Comparison of ENCODE assay signal across 16 cellular contexts in genomic region chr2:9201185-9201891, GRCh38. TPM values are rescaled to one million over a fixed set of nuclear protein-coding genes. Genes with fewer than 3 reads are reported as not detected.
A peak's percentile ranks its signal among the peaks of the same experiment; 100 is the strongest.
DNase-seq lines count a peak whose midpoint lies in the region; ATAC-seq and TF ChIP-seq lines count a peak whose summit lies in the region.
"Had no signal": no experiment of that assay in that cellular context is flagged by ENCODE, and none has a peak within 500 bp of the region (broad histone marks: within the 10 kb centered on the region; RNA-seq: fewer than 3 reads in every experiment).

No MANE protein-coding gene starts in this region.

- peaks cover 6% of the 10 kb centered on the region for H3K27me3 Mint-ChIP-seq in nephron progenitor cell (ENCODE audit: low read depth, poor library complexity)

- no peak overlapping the region for H3K4me3 Mint-ChIP-seq in nephron progenitor cell

- DNase-seq in right cardiac atrium (no peak), cardiac septum (ENCODE audit: low spot score) (no peak), amniotic epithelial cell (ENCODE audit: low read depth) (peak; percentile 83), hepatic stellate cell (ENCODE audit: low spot score) (peak; percentile 81), ureter (ENCODE audit: low spot score) (peak; percentile 24), nephron progenitor cell (no peak), NCI-H524 (lab: John Stamatoyannopoulos, UW) (no peak)
- DNase-seq: DMS79 treated with DMSO at 0.1 percent for 48 hours; effector CD4-positive, alpha-beta T cell; NCI-H1436; NCI-H82; nucleus accumbens; stimulated activated CD4-positive, alpha-beta T cell treated with anti-CD3 and anti-CD28 coated beads, Interleukin-15, amount 100 ng/mL, for 24 hours had no signal

- no peaks in the 10 kb centered on the region for H3K9me3 ChIP-seq in right cardiac atrium (ENCODE audit: control insufficient read depth, low read length)
- H3K9me3 ChIP-seq: adrenal gland, vagina had no signal

- peaks cover 41% of the 10 kb centered on the region for H3K4me1 Mint-ChIP-seq in nephron progenitor cell

- H3K4me3 ChIP-seq in right cardiac atrium (ENCODE audit: low read length), result no peak overlapping the region
- H3K4me3 ChIP-seq: adrenal gland, vagina had no signal

- H3K4me1 ChIP-seq in right cardiac atrium (ENCODE audit: control insufficient read depth, insufficient read depth, low read length), result no peaks in the 10 kb centered on the region
- H3K4me1 ChIP-seq: adrenal gland had no signal

- no peak for TF ChIP-seq CTCF in nephron progenitor cell (IDR thresholded peaks at IDR 0.05)

- intact Hi-C loops in right cardiac atrium (cut with DNase I), result loop anchor here in 3 of 4 donors (10.0 kb wide), 5 partner anchors 47 to 143 kb away; no protein-coding TSS in a partner anchor
- intact Hi-C loops in cardiac septum (cut with DNase I), result no loop called here

- H3K27me3 ChIP-seq in right cardiac atrium (ENCODE audit: control insufficient read depth, insufficient read depth), result no peaks in the 10 kb centered on the region
- H3K27me3 ChIP-seq: adrenal gland, vagina had no signal

- 54% methylated on average over 5 of the region's 5 CpGs for WGBS in right cardiac atrium

- peak; percentile 82 to 87 for ATAC-seq in right cardiac atrium
- ATAC-seq in HG02938 (IDR thresholded peaks at IDR 0.05; ENCODE audit: unreplicated experiment), result no peak

- H3K27ac ChIP-seq in right cardiac atrium (ENCODE audit: low read length), result no peak overlapping the region
- H3K27ac ChIP-seq: vagina had no signal

- peaks cover 8% of the 10 kb centered on the region for H3K9me3 Mint-ChIP-seq in nephron progenitor cell

- H3K36me3 Mint-ChIP-seq in nephron progenitor cell (ENCODE audit: low read depth), result no peaks in the 10 kb centered on the region

- H3K27ac Mint-ChIP-seq in nephron progenitor cell, result no peak overlapping the region

RNA-seq across cellular contexts. Expression of gene ASAP2, which starts 5.3 kb away (rescaled TPM):
- 10 to 100 TPM; 13.3 to 19.7 (median 16.0) TPM for total RNA-seq in right cardiac atrium
- 9.2 TPM for polyA plus RNA-seq in right cardiac atrium
- total RNA-seq in cardiac septum, result 11.8 TPM
- total RNA-seq in ureter, result 42.1 TPM

Comparison
In these comparisons a context has a peak if more than half of its experiments do, and no peak if none do; other contexts are left out.
1. DNase-seq: peak in amniotic epithelial cell (single experiment), hepatic stellate cell (single experiment) and ureter (single experiment); none in right cardiac atrium (0 of 3), cardiac septum (single experiment), nephron progenitor cell (single experiment) and NCI-H524 (0 of 2).